In genomic region chr20:43721097-43721428, GRCh38 we compare ENCODE assay signal across 32 cellular contexts. TPM values are rescaled to one million over a fixed set of nuclear protein-coding genes. Genes with fewer than 3 reads are reported as not detected.
DNase-seq lines count a peak whose midpoint lies in the region; ATAC-seq and TF ChIP-seq lines count a peak whose summit lies in the region.
"Had no signal": no experiment of that assay in that cellular context is flagged by ENCODE, and none has a peak within 500 bp of the region (broad histone marks: within the 10 kb centered on the region; RNA-seq: fewer than 3 reads in every experiment).

No MANE protein-coding gene starts in this region.

- H3K27ac ChIP-seq in breast epithelium = no peak overlapping the region
- H3K27ac ChIP-seq: colonic mucosa, left lung, neural progenitor cell, parathyroid adenoma, testis, WERI-Rb-1 had no signal

- H3K4me3 ChIP-seq in breast epithelium = no peak overlapping the region
- H3K4me3 ChIP-seq: colonic mucosa, left lung, MG63, neural progenitor cell, testis had no signal

- H3K27ac Mint-ChIP-seq in WTC11 = 0 out of 2 replicates have a peak overlapping the region, but pooled peaks have one; percentile 45
- H3K27ac Mint-ChIP-seq: activated naive CD8-positive, alpha-beta T cell treated with anti-CD3 and anti-CD28 coated beads, Interleukin-2, amount 10 ng/mL, durations not matched to agents 7 days and 5 days; effector memory CD8-positive, alpha-beta T cell; memory B cell; neural progenitor cell; stimulated activated naive CD8-positive, alpha-beta T cell treated with anti-CD3 and anti-CD28 coated beads, Interleukin-15, Interleukin-2, amounts not matched to agents 100 ng/mL and 50 ng/mL, for 24 hours had no signal

- H3K9me3 Mint-ChIP-seq in WTC11 = peaks cover 8% of the 10 kb centered on the region
- H3K9me3 Mint-ChIP-seq: activated naive CD8-positive, alpha-beta T cell treated with anti-CD3 and anti-CD28 coated beads, Interleukin-2, amount 10 ng/mL, durations not matched to agents 7 days and 5 days; effector memory CD8-positive, alpha-beta T cell; stimulated activated naive CD8-positive, alpha-beta T cell treated with anti-CD3 and anti-CD28 coated beads, Interleukin-15, Interleukin-2, amounts not matched to agents 100 ng/mL and 50 ng/mL, for 24 hours had no signal

- no peak for TF ChIP-seq CTCF in WTC11 (IDR thresholded peaks at IDR 0.05)
- TF ChIP-seq CTCF in breast epithelium (IDR thresholded peaks at IDR 0.05) = no peak

- no peaks in the 10 kb centered on the region for H3K27me3 ChIP-seq in breast epithelium
- H3K27me3 ChIP-seq: colonic mucosa, left lung, MG63, neural progenitor cell, testis had no signal

- CTCF ChIA-PET in WTC11 (lab: Charles Lee) = interaction anchor here (0.7 to 1.3 kb wide), 7 partner anchors 12 to 359 kb away, joined by 3 to 5 read pairs (median 3); no protein-coding TSS in a partner anchor

- ATAC-seq in WTC11 (peak; percentile 18), HG02973 (IDR thresholded peaks at IDR 0.05; ENCODE audit: unreplicated experiment) (no peak)
- ATAC-seq: effector memory CD8-positive, alpha-beta T cell; HCT116 had no signal

- no peaks in the 10 kb centered on the region for H3K36me3 ChIP-seq in breast epithelium
- H3K36me3 ChIP-seq: colonic mucosa, left lung, neural progenitor cell had no signal

- H3K27me3 Mint-ChIP-seq in WTC11 (ENCODE audit: low read depth) = no peaks in the 10 kb centered on the region
- H3K27me3 Mint-ChIP-seq: activated naive CD8-positive, alpha-beta T cell treated with anti-CD3 and anti-CD28 coated beads, Interleukin-2, amount 10 ng/mL, durations not matched to agents 7 days and 5 days; effector memory CD8-positive, alpha-beta T cell; memory B cell; stimulated activated naive CD8-positive, alpha-beta T cell treated with anti-CD3 and anti-CD28 coated beads, Interleukin-15, Interleukin-2, amounts not matched to agents 100 ng/mL and 50 ng/mL, for 24 hours had no signal

- H3K4me1 Mint-ChIP-seq in WTC11 = peaks cover 14% of the 10 kb centered on the region
- H3K4me1 Mint-ChIP-seq: neural progenitor cell had no signal

- H3K9me3 ChIP-seq in breast epithelium = no peaks in the 10 kb centered on the region
- H3K9me3 ChIP-seq: colonic mucosa, left lung, MG63, testis had no signal

- intact Hi-C loops in posterior vena cava (cut with DNase I) = no loop called here
- intact Hi-C loops in breast epithelium (cut with DNase I; ENCODE audit: low total_unique reads) = no loop called here

- DNase-seq in NCI-H1092 treated with DMSO at 0.1 percent for 48 hours (lab: John Stamatoyannopoulos, UW) (peak; percentile 12), NCI-H1092 (lab: John Stamatoyannopoulos, UW) (no peak), LHCN-M2 (ENCODE audit: low read depth) (peak; percentile 26), WTC11 (ENCODE audit: low spot score) (no peak), posterior vena cava (ENCODE audit: low spot score) (peak; percentile 31), breast epithelium (ENCODE audit: low spot score in 2 of 2) (no peak), DMS 273 treated with DMSO at 0.1 percent for 48 hours (lab: John Stamatoyannopoulos, UW) (no peak)
- DNase-seq: 8988T; activated CD4-positive, alpha-beta T cell treated with anti-CD3 and anti-CD28 coated beads, Interleukin-2, amount 50 U/mL, for 1 hour; activated effector memory CD4-positive, alpha-beta T cell treated with anti-CD3 and anti-CD28 coated beads, Interleukin-2, amount 50 U/mL, for 16 hours; activated naive CD8-positive, alpha-beta T cell treated with anti-CD3 and anti-CD28 coated beads, Interleukin-2, amount 10 ng/mL, durations not matched to agents 7 days and 5 days; colonic mucosa; effector memory CD8-positive, alpha-beta T cell; left lung; MG63; NCI-H2227 treated with DMSO at 0.1 percent for 48 hours; SIG-M5; stimulated activated CD4-positive, alpha-beta T cell treated with anti-CD3 and anti-CD28 coated beads, Interleukin-1b, Interleukin-23, amount 100 ng/mL, for 48 hours; SW 1271; T1000; testis; WERI-Rb-1 had no signal

- H3K4me1 ChIP-seq in breast epithelium = no peaks in the 10 kb centered on the region
- H3K4me1 ChIP-seq: colonic mucosa, left lung, parathyroid adenoma, testis had no signal

- H3K4me3 Mint-ChIP-seq in WTC11 = no peak overlapping the region
- H3K4me3 Mint-ChIP-seq: activated naive CD8-positive, alpha-beta T cell treated with anti-CD3 and anti-CD28 coated beads, Interleukin-2, amount 10 ng/mL, durations not matched to agents 7 days and 5 days; effector memory CD8-positive, alpha-beta T cell; memory B cell; neural progenitor cell; stimulated activated naive CD8-positive, alpha-beta T cell treated with anti-CD3 and anti-CD28 coated beads, Interleukin-15, Interleukin-2, amounts not matched to agents 100 ng/mL and 50 ng/mL, for 24 hours had no signal

- POLR2A ChIA-PET in WTC11 (lab: Charles Lee) = no interaction called here

- no peak for TF ChIP-seq POLR2A in breast epithelium (IDR thresholded peaks at IDR 0.05)

- peaks cover 4% of the 10 kb centered on the region; the same call in 1 of the 2 replicates for H3K36me3 Mint-ChIP-seq in WTC11
- H3K36me3 Mint-ChIP-seq: memory B cell had no signal

TF ChIP-seq in WTC11, 78 proteins besides CTCF, POLR2A, EP300 and RAD21:
- TF ChIP-seq ZSCAN18 (CRISPR knock-in tag; IDR thresholded peaks at IDR 0.05) (no peak), ZNF263 (CRISPR knock-in tag; IDR thresholded peaks at IDR 0.05; ENCODE audit: low read depth) (peak; percentile 42; the same call in 1 of the 2 replicates)

RNA-seq across cellular contexts. Expression of gene GTSF1L, which starts 5.7 kb away (rescaled TPM):
- total RNA-seq in LHCN-M2 (2014; rRNA removed) (not detected in 2 replicates), WTC11 (2021) (not detected in 3 replicates), posterior vena cava (not detected), breast epithelium (not detected)
- polyA plus RNA-seq in LHCN-M2 (2012) = not detected
- total RNA-seq: activated naive CD8-positive, alpha-beta T cell treated with anti-CD3 and anti-CD28 coated beads, Interleukin-2, amount 10 ng/mL, durations not matched to agents 7 days and 5 days; astrocyte; cardiac septum; colonic mucosa; left lung; urinary bladder had no signal
- polyA plus RNA-seq: esophagus, urinary bladder had no signal

RNA-seq across cellular contexts. Expression of gene MYBL2, which starts 54.1 kb away (rescaled TPM):
- 18.6 and 22.2 TPM in 2 replicates for total RNA-seq in LHCN-M2 (2014; rRNA removed)
- 23.0 TPM for polyA plus RNA-seq in LHCN-M2 (2012)
- total RNA-seq in WTC11 (2021) = 133 to 166 TPM (median 133 TPM) in 3 replicates
- under 1 TPM; 0.24 to 0.60 TPM for total RNA-seq in posterior vena cava
- under 1 TPM in 2 of 3 donors, not detected in 1; 0.32 to 0.44 TPM for total RNA-seq in breast epithelium

Comparison
In these comparisons a context has a peak if more than half of its experiments do, and no peak if none do; other contexts are left out.
1. DNase-seq: peak in NCI-H1092 treated with DMSO at 0.1 percent for 48 hours (single experiment), LHCN-M2 (single experiment) and posterior vena cava (single experiment); none in NCI-H1092 (single experiment), WTC11 (single experiment), breast epithelium (0 of 2) and DMS 273 treated with DMSO at 0.1 percent for 48 hours (single experiment).
2. RNA of gene MYBL2, which starts 54.1 kb away (total RNA-seq): 133 to 166 TPM in WTC11 and 18.6 to 22.2 TPM in LHCN-M2; 0.24 to 0.60 TPM in posterior vena cava and 0.32 to 0.44 TPM in breast epithelium; every median in the first group is over 10 times any median in the second.